Comparison of ENCODE assay signal across 22 cellular contexts in genomic region chr10:122590158-122590557, GRCh38. TPM values are rescaled to one million over a fixed set of nuclear protein-coding genes. Genes with fewer than 3 reads are reported as not detected.
DNase-seq lines count a peak whose midpoint lies in the region; ATAC-seq, FAIRE-seq and TF ChIP-seq lines count a peak whose summit lies in the region.
"Had no signal": no experiment of that assay in that cellular context is flagged by ENCODE, and none has a peak within 500 bp of the region (broad histone marks: within the 10 kb centered on the region; RNA-seq: fewer than 3 reads in every experiment).

No MANE protein-coding gene starts in this region.

- no TSS peak for BruUV-seq in IMR-90 (replicated peaks; lab: Mats Ljungman, UMichigan)

- no peak overlapping the region for H3K9ac ChIP-seq in IMR-90 (ENCODE audit: low read depth, low read length)
- H3K9ac ChIP-seq: KMS-11 had no signal

- intact Hi-C loops in IMR-90 (cut with micrococcal nuclease), result no loop called here
- intact Hi-C loops in naive thymus-derived CD4-positive, alpha-beta T cell (cut with micrococcal nuclease), result no loop called here
- intact Hi-C loops in esophagus muscularis mucosa (cut with DNase I), result no loop called here

- WGBS in A549 (ENCODE audit: missing lambda C conversion rate), result 28% methylated on average over 3 of the region's 3 CpGs
- no CpG with 5 or more reads among the region's 3 CpGs for whole genome bisulfite sequencing in IMR-90 (ENCODE audit: extremely low coverage in 2 of 2, insufficient read length in 1 of 2), 2 experiments
- WGBS in esophagus muscularis mucosa, result 93% methylated on average over 3 of the region's 3 CpGs

- no peaks in the 10 kb centered on the region for H3K27me3 ChIP-seq in IMR-90 (ENCODE audit: control insufficient read depth, insufficient read depth, low read length)
- no peaks in the 10 kb centered on the region for H3K27me3 ChIP-seq in naive thymus-derived CD4-positive, alpha-beta T cell (ENCODE audit: control insufficient read depth in 2 of 2, insufficient read depth in 2 of 2, low read length in 2 of 2)
- no peaks in the 10 kb centered on the region for H3K27me3 ChIP-seq in esophagus muscularis mucosa
- H3K27me3 ChIP-seq: SJCRH30 had no signal

- H4K20me1 ChIP-seq in IMR-90 (ENCODE audit: insufficient read depth, low read length), result no peaks in the 10 kb centered on the region

- H2BK20ac ChIP-seq in IMR-90 (ENCODE audit: low read depth, low read length), result no peak overlapping the region

- H2BK5ac ChIP-seq in IMR-90 (ENCODE audit: low read depth, low read length, poor library complexity, severe bottlenecking), result no peak overlapping the region

- H3K9me3 ChIP-seq in A549 (no peaks in the 10 kb centered on the region), IMR-90 (ENCODE audit: control insufficient read depth, insufficient read depth, low read length) (no peaks in the 10 kb centered on the region), esophagus muscularis mucosa (no peaks in the 10 kb centered on the region)
- no peaks in the 10 kb centered on the region for H3K9me3 ChIP-seq in naive thymus-derived CD4-positive, alpha-beta T cell (ENCODE audit: control insufficient read depth in 2 of 3, low read length in 3 of 3)
- H3K9me3 ChIP-seq: SJCRH30 had no signal

- TF ChIP-seq CTCF in A549 (IDR thresholded peaks at IDR 0.05), result no peak
- no peak for TF ChIP-seq CTCF in IMR-90 (conservative IDR thresholded peaks at IDR 0.05; ENCODE audit: low read depth, low read length)
- no peak for TF ChIP-seq CTCF in epithelial cell of esophagus (IDR thresholded peaks at IDR 0.05; ENCODE audit: insufficient read depth, low read depth, low read length, missing control alignments)
- no peak for TF ChIP-seq CTCF in esophagus muscularis mucosa (IDR thresholded peaks at IDR 0.05)

- H4K8ac ChIP-seq in IMR-90 (ENCODE audit: low read depth in 2 of 2, low read length in 2 of 2), result no peak overlapping the region

- no peak overlapping the region for H3K4ac ChIP-seq in IMR-90 (ENCODE audit: low read depth, low read length)

- H3K14ac ChIP-seq in IMR-90 (replicated peaks; ENCODE audit: low read depth, low read length), result no peak overlapping the region

- H3K23ac ChIP-seq in IMR-90 (ENCODE audit: low read depth, low read length), result no peak overlapping the region

- H3K27ac Mint-ChIP-seq in naive thymus-derived CD4-positive, alpha-beta T cell, result no peak overlapping the region
- H3K27ac Mint-ChIP-seq: CD8-positive, alpha-beta memory T cell had no signal

- no peaks in the 10 kb centered on the region for H3K9me1 ChIP-seq in IMR-90 (ENCODE audit: insufficient read depth, low read length)

- H2BK15ac ChIP-seq in IMR-90 (ENCODE audit: low read depth, low read length), result no peak overlapping the region

- H2AK5ac ChIP-seq in IMR-90 (ENCODE audit: low read depth, low read length), result no peak overlapping the region

- peaks cover 0 to 2% (median 0%) of the 10 kb centered on the region in 11 donors for H3K9me3 Mint-ChIP-seq in naive thymus-derived CD4-positive, alpha-beta T cell
- H3K9me3 Mint-ChIP-seq: CD8-positive, alpha-beta memory T cell had no signal

- H2BK120ac ChIP-seq in IMR-90 (ENCODE audit: low read depth, low read length), result no peak overlapping the region

- no peak for FAIRE-seq in A549 (lab: Jason Lieb, UNC)
- FAIRE-seq: GM18507 had no signal

- no peak overlapping the region for H4K5ac ChIP-seq in IMR-90 (ENCODE audit: low read depth, low read length)

- H3K4me3 Mint-ChIP-seq in naive thymus-derived CD4-positive, alpha-beta T cell, result no peak overlapping the region
- H3K4me3 Mint-ChIP-seq: CD8-positive, alpha-beta memory T cell had no signal

- TF ChIP-seq RAD21 in A549 (conservative IDR thresholded peaks at IDR 0.05 in 1 of 2, IDR thresholded peaks at IDR 0.05 in 1 of 2), result no peak
- TF ChIP-seq RAD21 in IMR-90 (IDR thresholded peaks at IDR 0.05; ENCODE audit: low read length), result no peak

- in situ Hi-C loops in IMR-90 (cut with MboI; ENCODE audit: low sequenced_read_pairs), result no loop called here

- no peak overlapping the region for H4K91ac ChIP-seq in IMR-90 (ENCODE audit: insufficient read depth, low read depth, low read length)

- H3K79me1 ChIP-seq in IMR-90 (ENCODE audit: low read depth in 1 of 2, low read length in 2 of 2), result no peaks in the 10 kb centered on the region

- H3K4me1 Mint-ChIP-seq in naive thymus-derived CD4-positive, alpha-beta T cell, result no peaks in the 10 kb centered on the region
- H3K4me1 Mint-ChIP-seq: CD8-positive, alpha-beta memory T cell had no signal

- DNase-seq in A549 (ENCODE audit: low read depth in 1 of 2, low spot score in 1 of 2) (no peak), IMR-90 (no peak), epithelial cell of esophagus (ENCODE audit: low read depth) (peak; percentile 3), NCI-H146 (lab: John Stamatoyannopoulos, UW) (no peak), hippocampal formation (lab: John Stamatoyannopoulos, UW) (no peak), esophagus muscularis mucosa (ENCODE audit: extremely low spot score) (no peak)
- DNase-seq in naive thymus-derived CD4-positive, alpha-beta T cell, result no peak
- DNase-seq: Calu3; CD8-positive, alpha-beta memory T cell; DMS153; GDM1; MV-4-11; NCI-H1105 treated with DMSO at 0.1 percent for 48 hours; NCI-H187; NCI-H446 treated with DMSO at 0.1 percent for 48 hours; SJCRH30 had no signal

- no peak overlapping the region for H3K4me3 ChIP-seq in A549
- no peak overlapping the region for H3K4me3 ChIP-seq in IMR-90 (ENCODE audit: insufficient read depth, low read depth, low read length)
- H3K4me3 ChIP-seq in epithelial cell of esophagus (ENCODE audit: low read length), result no peak overlapping the region
- no peak overlapping the region for H3K4me3 ChIP-seq in naive thymus-derived CD4-positive, alpha-beta T cell (ENCODE audit: low read length)
- no peak overlapping the region for H3K4me3 ChIP-seq in esophagus muscularis mucosa
- H3K4me3 ChIP-seq: SJCRH30 had no signal

- dilution Hi-C loops in IMR-90 (cut with HindIII; ENCODE audit: low sequenced_read_pairs, unreplicated experiment), result no loop called here

- TF ChIP-seq EP300 in A549 (IDR thresholded peaks at IDR 0.05), result no peak
- no peak for TF ChIP-seq EP300 in esophagus muscularis mucosa (IDR thresholded peaks at IDR 0.05)

- H3K36me3 Mint-ChIP-seq in naive thymus-derived CD4-positive, alpha-beta T cell, result no peaks in the 10 kb centered on the region
- H3K36me3 Mint-ChIP-seq: CD8-positive, alpha-beta memory T cell had no signal

- CTCF ChIA-PET in A549 (lab: Yijun Ruan, JAX) (no interaction called here), IMR-90 (lab: Yijun Ruan, JAX) (no interaction called here)
- CTCF ChIA-PET in naive thymus-derived CD4-positive, alpha-beta T cell (lab: Charles Lee), result no interaction called here

- H2AK9ac ChIP-seq in IMR-90 (replicated peaks; ENCODE audit: low read depth, low read length, poor library complexity), result no peak overlapping the region

- H3K56ac ChIP-seq in IMR-90 (ENCODE audit: extremely low read depth, insufficient read depth, low read length), result no peak overlapping the region

- TF ChIP-seq POLR2A in A549 (IDR thresholded peaks at IDR 0.05; ENCODE audit: low read length) (no peak), IMR-90 (IDR thresholded peaks at IDR 0.05; ENCODE audit: low read depth, low read length) (no peak), esophagus muscularis mucosa (IDR thresholded peaks at IDR 0.05; ENCODE audit: low read depth) (no peak)

- no peak overlapping the region for H3K18ac ChIP-seq in IMR-90 (ENCODE audit: low read depth, low read length)

- H3K4me2 ChIP-seq in A549, result no peak overlapping the region
- no peak overlapping the region for H3K4me2 ChIP-seq in IMR-90 (ENCODE audit: low read depth, low read length)
- H3K4me2 ChIP-seq: KMS-11 had no signal

- H3K27me3 Mint-ChIP-seq in naive thymus-derived CD4-positive, alpha-beta T cell, result peaks cover 0 to 8% (median 0%) of the 10 kb centered on the region in 5 donors

- ATAC-seq in A549, result 0 out of 6 replicates have a peak, but pooled peaks of 1 of the 2 experiments have one; percentile 19
- no peak for ATAC-seq in IMR-90 (ENCODE audit: low read depth)
- ATAC-seq in naive thymus-derived CD4-positive, alpha-beta T cell, result peak; percentile 9
- no peak for ATAC-seq in HG02981 (IDR thresholded peaks at IDR 0.05; ENCODE audit: unreplicated experiment)

- H3K4me1 ChIP-seq in A549 (no peaks in the 10 kb centered on the region), IMR-90 (ENCODE audit: control insufficient read depth, insufficient read depth, low read length) (no peaks in the 10 kb centered on the region), esophagus muscularis mucosa (no peaks in the 10 kb centered on the region)
- H3K4me1 ChIP-seq in naive thymus-derived CD4-positive, alpha-beta T cell (ENCODE audit: control insufficient read depth in 2 of 2, insufficient read depth in 2 of 2, low read length in 2 of 2), result no peaks in the 10 kb centered on the region

- POLR2A ChIA-PET in A549 (lab: Yijun Ruan, JAX), result no interaction called here
- POLR2A ChIA-PET in IMR-90 (lab: Charles Lee; ENCODE audit: unreplicated experiment), result no interaction called here
- POLR2A ChIA-PET in naive thymus-derived CD4-positive, alpha-beta T cell (lab: Charles Lee), result no interaction called here

- H3K27ac ChIP-seq in A549, result no peak overlapping the region
- no peak overlapping the region for H3K27ac ChIP-seq in IMR-90 (ENCODE audit: insufficient read depth, low read length)
- H3K27ac ChIP-seq in naive thymus-derived CD4-positive, alpha-beta T cell (ENCODE audit: low read depth, low read length), result no peak overlapping the region
- no peak overlapping the region for H3K27ac ChIP-seq in esophagus muscularis mucosa (replicated peaks in 1 of 4)
- H3K27ac ChIP-seq: C4-2B, KMS-11 had no signal

- H3K36me3 ChIP-seq in IMR-90 (ENCODE audit: control insufficient read depth, insufficient read depth, low read length) (no peaks in the 10 kb centered on the region), esophagus muscularis mucosa (no peaks in the 10 kb centered on the region)
- no peaks in the 10 kb centered on the region for H3K36me3 ChIP-seq in naive thymus-derived CD4-positive, alpha-beta T cell (ENCODE audit: control insufficient read depth in 2 of 3, insufficient read depth in 3 of 3, low read length in 3 of 3)
- H3K36me3 ChIP-seq: SJCRH30 had no signal

- H2AFZ ChIP-seq in IMR-90 (replicated peaks; ENCODE audit: low read length, poor library complexity), result no peak overlapping the region

RNA-seq across cellular contexts. Expression of gene DMBT1, which starts 29.6 kb away (rescaled TPM):
- 0.01 and 0.05 TPM in 2 replicates for polyA plus RNA-seq in A549 (2011; rRNA removed)
- polyA plus RNA-seq in A549 (2012; cell fraction: cytosol; rRNA removed), result 0.01 TPM in 2 replicates
- 0.01 TPM in 1 of 2 replicates, not detected in the other for polyA plus RNA-seq in A549 (2012; cell fraction: nucleus; rRNA removed)
- polyA plus RNA-seq in A549 (2017; fragmentation: RNase III; extraction: RNeasy Plus Mini Kit Qiagen cat#74134 plus additional on column Dnase treatment), result 0.01 to 0.03 TPM in 2 of 3 replicates, not detected in the other
- polyA minus RNA-seq in A549 (2011; rRNA and poly(A)+ RNA removed), result 0.15 TPM in 1 of 2 replicates, not detected in the other
- total RNA-seq in IMR-90 (2012; rRNA removed), result under 0.01 TPM in 1 of 2 replicates, not detected in the other
- polyA plus RNA-seq in IMR-90 (2012; rRNA removed), result not detected in 2 replicates
- polyA plus RNA-seq in IMR-90 (2012; cell fraction: cytosol; rRNA removed), result not detected in 2 replicates
- polyA plus RNA-seq in IMR-90 (2012; cell fraction: nucleus; rRNA removed; ENCODE audit: low replicate concordance), result not detected in 2 replicates
- not detected for total RNA-seq in naive thymus-derived CD4-positive, alpha-beta T cell
- not detected for polyA plus RNA-seq in naive thymus-derived CD4-positive, alpha-beta T cell
- under 1 TPM in 1 of 4 donors, not detected in 3; 0.63 TPM for total RNA-seq in esophagus muscularis mucosa
- total RNA-seq: A172; CD8-positive, alpha-beta memory T cell; H4 had no signal
- polyA plus RNA-seq: CD8-positive, alpha-beta memory T cell had no signal
